19 cellular contexts compared by ENCODE assay signal in the genomic region with DNA sequence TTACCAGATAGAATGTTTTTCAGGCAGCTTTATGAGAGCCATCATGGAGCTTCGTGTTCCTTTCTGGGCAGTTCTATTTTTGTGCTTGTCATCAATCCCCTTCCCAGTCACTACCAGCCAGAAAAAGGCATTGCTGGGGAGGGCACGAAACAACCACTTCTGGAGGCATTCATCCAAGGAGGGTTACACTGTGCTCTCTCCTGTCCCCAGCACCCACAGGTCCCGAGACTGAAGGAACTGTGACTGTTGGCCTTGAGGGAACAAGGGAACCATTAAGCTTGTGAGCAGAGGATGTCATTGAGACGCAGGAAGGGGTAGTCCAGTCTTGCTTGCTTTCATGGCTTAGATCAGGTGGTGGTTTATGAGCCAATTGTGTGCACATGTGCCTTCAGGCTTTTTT. TPM values are rescaled to one million over a fixed set of nuclear protein-coding genes. Genes with fewer than 3 reads are reported as not detected.
DNase-seq lines count a peak whose midpoint lies in the region; ATAC-seq and TF ChIP-seq lines count a peak whose summit lies in the region.
"Had no signal": no experiment of that assay in that cellular context is flagged by ENCODE, and none has a peak within 500 bp of the region (broad histone marks: within the 10 kb centered on the region; RNA-seq: fewer than 3 reads in every experiment).

No MANE protein-coding gene starts in this region.

- DNase-seq in NCI-H187 treated with DMSO at 0.1 percent for 48 hours (lab: John Stamatoyannopoulos, UW) (peak; percentile 26), Right ventricle myocardium superior (no peak), right cardiac atrium (peak in 2 of 3 donors; percentile 51 to 53), thoracic aorta (ENCODE audit: low spot score) (no peak), C1 segment of cervical spinal cord (lab: John Stamatoyannopoulos, UW) (no peak)
- DNase-seq: KG1, NCI-H1105 treated with DMSO at 0.1 percent for 48 hours, NCI-H1694, NCI-H2227 treated with DMSO at 0.1 percent for 48 hours, NCI-H524, NCI-H82, PC-3, SJCRH30 had no signal

- no peak for TF ChIP-seq CTCF in thoracic aorta (IDR thresholded peaks at IDR 0.05)

- WGBS in right cardiac atrium = 70% methylated on average over 4 of the region's 4 CpGs

- no peak overlapping the region for H3K4me3 ChIP-seq in right cardiac atrium (ENCODE audit: low read length)
- H3K4me3 ChIP-seq in thoracic aorta = no peak overlapping the region
- H3K4me3 ChIP-seq: BLaER1 treated with 17β-estradiol and CSF1 and Interleukin-3, amounts not matched to agents 10 nM and 100 nM; SJCRH30 had no signal

- H3K9me3 ChIP-seq in right cardiac atrium (ENCODE audit: control insufficient read depth, low read length) (no peaks in the 10 kb centered on the region), thoracic aorta (no peaks in the 10 kb centered on the region)
- H3K9me3 ChIP-seq: BLaER1 treated with 17β-estradiol and CSF1 and Interleukin-3, amounts not matched to agents 10 nM and 100 nM; SJCRH30 had no signal

- H3K4me1 ChIP-seq in right cardiac atrium (ENCODE audit: control insufficient read depth, insufficient read depth, low read length) = no peaks in the 10 kb centered on the region
- peaks cover 21 to 48% of the 10 kb centered on the region in 2 donors for H3K4me1 ChIP-seq in thoracic aorta (ENCODE audit: control insufficient read depth in 1 of 2, low read depth in 2 of 2)
- H3K4me1 ChIP-seq: BLaER1 treated with 17β-estradiol and CSF1 and Interleukin-3, amounts not matched to agents 10 nM and 100 nM had no signal

- H3K36me3 ChIP-seq in thoracic aorta = no peaks in the 10 kb centered on the region
- H3K36me3 ChIP-seq: BLaER1 treated with 17β-estradiol and CSF1 and Interleukin-3, amounts not matched to agents 10 nM and 100 nM; SJCRH30 had no signal

- H3K27me3 ChIP-seq in right cardiac atrium (ENCODE audit: control insufficient read depth, insufficient read depth) = no peaks in the 10 kb centered on the region
- H3K27me3 ChIP-seq in thoracic aorta (replicated peaks; ENCODE audit: insufficient read depth) = no peaks in the 10 kb centered on the region
- H3K27me3 ChIP-seq: BLaER1 treated with 17β-estradiol and CSF1 and Interleukin-3, amounts not matched to agents 10 nM and 100 nM; SJCRH30 had no signal

- intact Hi-C loops in Right ventricle myocardium superior (cut with DNase I) (no loop called here), right cardiac atrium (cut with DNase I) (no loop called here)

- ATAC-seq in Right ventricle myocardium superior (ENCODE audit: poor library complexity) = peak; percentile 97
- peak; percentile 82 to 94 for ATAC-seq in right cardiac atrium
- no peak for ATAC-seq in thoracic aorta (ENCODE audit: insufficient number of reproducible peaks, low FRiP score, low read depth)
- no peak for ATAC-seq in GM19463 (IDR thresholded peaks at IDR 0.05; ENCODE audit: unreplicated experiment)
- no peak for ATAC-seq in GM19035 (IDR thresholded peaks at IDR 0.05; ENCODE audit: unreplicated experiment)
- ATAC-seq in GM21529 (IDR thresholded peaks at IDR 0.05; ENCODE audit: unreplicated experiment) = no peak
- ATAC-seq: PC-3 had no signal

- H3K27ac ChIP-seq in right cardiac atrium (ENCODE audit: low read length) (peak overlapping the region; percentile 88), thoracic aorta (peak overlapping the region; percentile 69 to 71)
- H3K27ac ChIP-seq: BLaER1 treated with 17β-estradiol and CSF1 and Interleukin-3, amounts not matched to agents 10 nM and 100 nM; RWPE1; SJCRH30 had no signal

RNA-seq across cellular contexts. Expression of a gene that starts 20.1 kb away (rescaled TPM):
- total RNA-seq in Right ventricle myocardium superior (3.0 TPM), right cardiac atrium (10 to 100 TPM in 3 of 4 donors, 1 to 10 TPM in 1; 6.8 to 13.2 (median 11.4) TPM), thoracic aorta (1 to 10 TPM; 2.7 to 9.4 TPM)
- polyA plus RNA-seq in right cardiac atrium = 9.8 TPM
- total RNA-seq: A673, SJCRH30 had no signal

Comparison
In these comparisons a context has a peak if more than half of its experiments do, and no peak if none do; other contexts are left out.
1. DNase-seq: peak in NCI-H187 treated with DMSO at 0.1 percent for 48 hours (single experiment) and right cardiac atrium (2 of 3); none in Right ventricle myocardium superior (single experiment), thoracic aorta (single experiment) and C1 segment of cervical spinal cord (0 of 14).
2. ATAC-seq: peak in Right ventricle myocardium superior (single experiment) and right cardiac atrium (2 of 2); none in thoracic aorta (single experiment), GM19463 (single experiment), GM19035 (single experiment) and GM21529 (single experiment).